18 cellular contexts compared by ENCODE assay signal in the genomic region with DNA sequence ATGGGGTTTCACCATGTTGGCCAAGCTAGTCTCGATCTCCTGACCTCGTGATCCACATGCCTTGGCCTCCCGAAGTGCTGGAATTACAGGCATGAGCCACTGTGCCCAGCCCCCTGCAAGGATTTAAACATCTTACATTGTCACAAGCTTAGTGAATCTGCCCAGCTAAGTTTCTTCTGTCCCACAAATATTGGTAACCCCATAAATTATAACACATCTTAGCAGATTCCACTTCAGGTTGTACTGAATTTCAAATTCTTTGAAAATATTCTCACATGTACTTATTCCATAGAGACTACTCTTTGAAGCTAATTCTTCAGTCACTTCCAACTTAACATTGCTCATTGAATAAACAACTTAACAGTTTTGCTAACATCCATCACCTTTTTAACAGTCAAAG. TPM values are rescaled to one million over a fixed set of nuclear protein-coding genes. Genes with fewer than 3 reads are reported as not detected.
A peak's percentile ranks its signal among the peaks of the same experiment; 100 is the strongest.
DNase-seq lines count a peak whose midpoint lies in the region; TF ChIP-seq lines count a peak whose summit lies in the region.
"Had no signal": no experiment of that assay in that cellular context is flagged by ENCODE, and none has a peak within 500 bp of the region (broad histone marks: within the 10 kb centered on the region; RNA-seq: fewer than 3 reads in every experiment).

No MANE protein-coding gene starts in this region.

- CTCF ChIA-PET in HEK293 (lab: Yijun Ruan, JAX), result interaction anchor here (0.6 kb wide), 1 partner anchor 779 kb away, joined by 4 read pairs; no protein-coding TSS in a partner anchor

- no peaks in the 10 kb centered on the region for H3K4me1 Mint-ChIP-seq in activated naive CD4-positive, alpha-beta T cell treated with anti-CD3 and anti-CD28 coated beads, Interleukin-2, amount 50 U/mL, for 24 hours
- peaks cover 5% of the 10 kb centered on the region for H3K4me1 Mint-ChIP-seq in endodermal cell
- H3K4me1 Mint-ChIP-seq: B cell had no signal

- no peaks in the 10 kb centered on the region for H3K9me3 ChIP-seq in HEK293 (ENCODE audit: control insufficient read depth, insufficient read depth, low read depth, low read length)
- H3K9me3 ChIP-seq in endodermal cell (ENCODE audit: control insufficient read depth, low read length), result peaks cover 10% of the 10 kb centered on the region

- no peak overlapping the region for H3K4me3 ChIP-seq in HEK293 (ENCODE audit: low read depth, low read length)
- no peak overlapping the region for H3K4me3 ChIP-seq in endodermal cell (ENCODE audit: low read length)
- H3K4me3 ChIP-seq: A549; BLaER1 treated with 17β-estradiol and CSF1 and Interleukin-3, amounts not matched to agents 10 nM and 100 nM had no signal

- no peak overlapping the region for H3K4me3 Mint-ChIP-seq in activated naive CD4-positive, alpha-beta T cell treated with anti-CD3 and anti-CD28 coated beads, Interleukin-2, amount 50 U/mL, for 24 hours
- no peak overlapping the region for H3K4me3 Mint-ChIP-seq in endodermal cell
- H3K4me3 Mint-ChIP-seq: B cell; CD4-positive, alpha-beta T cell; CD8-positive, alpha-beta T cell had no signal

- POLR2A ChIA-PET in HEK293 (lab: Yijun Ruan, JAX), result interaction anchor here (2.2 kb wide), 1 partner anchor 14 kb away, joined by 13 read pairs; a partner anchor contains a TSS

- DNase-seq in activated naive CD4-positive, alpha-beta T cell treated with Interleukin-2 at 50 U/mL for 16 hours, result no peak
- peak; percentile 23 for DNase-seq in endodermal cell
- no peak for DNase-seq in NCI-H2227 treated with DMSO at 0.1 percent for 48 hours (lab: John Stamatoyannopoulos, UW)
- no peak for DNase-seq in epidermal melanocyte (ENCODE audit: insufficient read length, low spot score)
- DNase-seq: AML-193; Caco-2; Calu3; CD4-positive, alpha-beta T cell; CD8-positive, alpha-beta T cell; DMS79 treated with DMSO at 0.1 percent for 48 hours; GF-D8 had no signal

- peak overlapping the region; percentile 23 for H3K27ac Mint-ChIP-seq in activated naive CD4-positive, alpha-beta T cell treated with anti-CD3 and anti-CD28 coated beads, Interleukin-2, amount 50 U/mL, for 24 hours
- H3K27ac Mint-ChIP-seq in endodermal cell, result no peak overlapping the region
- H3K27ac Mint-ChIP-seq: B cell; CD4-positive, alpha-beta T cell; CD8-positive, alpha-beta T cell had no signal

- peaks cover 4% of the 10 kb centered on the region for H3K36me3 Mint-ChIP-seq in activated naive CD4-positive, alpha-beta T cell treated with anti-CD3 and anti-CD28 coated beads, Interleukin-2, amount 50 U/mL, for 24 hours
- no peaks in the 10 kb centered on the region for H3K36me3 Mint-ChIP-seq in endodermal cell (ENCODE audit: low read depth)

- H3K9ac ChIP-seq in endodermal cell (ENCODE audit: extremely low read depth, low read length, poor library complexity, severe bottlenecking), result no peak overlapping the region
- H3K9ac ChIP-seq: BLaER1 treated with 17β-estradiol and CSF1 and Interleukin-3, amounts not matched to agents 10 nM and 100 nM had no signal

- H3K4me1 ChIP-seq in HEK293 (ENCODE audit: control insufficient read depth, insufficient read depth, low read length) (no peaks in the 10 kb centered on the region), endodermal cell (ENCODE audit: control insufficient read depth, insufficient read depth, low read length) (no peaks in the 10 kb centered on the region)
- H3K4me1 ChIP-seq: A549 had no signal

- no peaks in the 10 kb centered on the region for H3K27me3 Mint-ChIP-seq in activated naive CD4-positive, alpha-beta T cell treated with anti-CD3 and anti-CD28 coated beads, Interleukin-2, amount 50 U/mL, for 24 hours
- no peaks in the 10 kb centered on the region for H3K27me3 Mint-ChIP-seq in endodermal cell (ENCODE audit: insufficient read depth)
- H3K27me3 Mint-ChIP-seq: B cell had no signal

- H3K9me3 Mint-ChIP-seq in activated naive CD4-positive, alpha-beta T cell treated with anti-CD3 and anti-CD28 coated beads, Interleukin-2, amount 50 U/mL, for 24 hours, result no peaks in the 10 kb centered on the region
- peaks cover 41% of the 10 kb centered on the region for H3K9me3 Mint-ChIP-seq in endodermal cell

- H3K27me3 ChIP-seq in endodermal cell (ENCODE audit: control insufficient read depth, insufficient read depth, low read length, poor library complexity, severe bottlenecking), result no peaks in the 10 kb centered on the region
- H3K27me3 ChIP-seq: BLaER1 treated with 17β-estradiol and CSF1 and Interleukin-3, amounts not matched to agents 10 nM and 100 nM had no signal

- H3K36me3 ChIP-seq in HEK293 (ENCODE audit: control insufficient read depth in 2 of 2, insufficient read depth in 1 of 2, low read length in 2 of 2) (no peaks in the 10 kb centered on the region), endodermal cell (ENCODE audit: control insufficient read depth, insufficient read depth, low read length) (no peaks in the 10 kb centered on the region)
- H3K36me3 ChIP-seq: BLaER1 treated with 17β-estradiol and CSF1 and Interleukin-3, amounts not matched to agents 10 nM and 100 nM had no signal

- H3K27ac ChIP-seq in HEK293 (ENCODE audit: extremely low read depth, low read depth, low read length) (no peak overlapping the region), endodermal cell (ENCODE audit: low read depth, low read length) (no peak overlapping the region)
- H3K27ac ChIP-seq: 22Rv1; A549; BLaER1 treated with 17β-estradiol and CSF1 and Interleukin-3, amounts not matched to agents 10 nM and 100 nM; C4-2B had no signal

- TF ChIP-seq CTCF in HEK293 (tag by site-specific recombination; IDR thresholded peaks at IDR 0.05) (no peak), endodermal cell (conservative IDR thresholded peaks at IDR 0.05) (no peak)

- 93 to 94% methylated on average over 3 of the region's 3 CpGs for WGBS in endodermal cell (ENCODE audit: insufficient coverage in 1 of 2, insufficient read length in 1 of 2), 2 experiments

TF ChIP-seq in HEK293, 187 proteins besides CTCF, POLR2A, EP300 and RAD21:
- TF ChIP-seq, protein P1, sequence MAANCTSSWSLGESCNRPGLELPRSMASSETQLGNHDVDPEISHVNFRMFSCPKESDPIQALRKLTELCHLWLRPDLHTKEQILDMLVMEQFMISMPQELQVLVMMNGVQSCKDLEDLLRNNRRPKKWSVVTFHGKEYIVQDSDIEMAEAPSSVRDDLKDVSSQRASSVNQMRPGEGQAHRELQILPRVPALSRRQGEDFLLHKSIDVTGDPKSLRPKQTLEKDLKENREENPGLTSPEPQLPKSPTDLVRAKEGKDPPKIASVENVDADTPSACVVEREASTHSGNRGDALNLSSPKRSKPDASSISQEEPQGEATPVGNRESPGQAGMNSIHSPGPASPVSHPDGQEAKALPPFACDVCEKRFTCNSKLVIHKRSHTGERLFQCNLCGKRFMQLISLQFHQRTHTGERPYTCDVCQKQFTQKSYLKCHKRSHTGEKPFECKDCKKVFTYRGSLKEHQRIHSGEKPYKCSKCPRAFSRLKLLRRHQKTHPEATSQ (tag by site-specific recombination; IDR thresholded peaks at IDR 0.05), result no peak
- TF ChIP-seq ZNF510 (tag by site-specific recombination; IDR thresholded peaks at IDR 0.05; ENCODE audit: insufficient replicate concordance), result peak; percentile 99

RNA-seq across cellular contexts. Expression of a gene that starts 13.4 kb away (rescaled TPM):
- total RNA-seq in endodermal cell, result 100 to 1,000 TPM; 107 to 108 TPM
- 57.1 TPM for polyA plus RNA-seq in endodermal cell (2013, experiment 1 of 2)
- 64.4 TPM for polyA plus RNA-seq in endodermal cell (2013, experiment 2 of 2)

RNA-seq across cellular contexts. Expression of a gene that starts 49.5 kb away (rescaled TPM):
- total RNA-seq in endodermal cell, result 10 to 100 TPM; 35.1 to 36.6 TPM
- polyA plus RNA-seq in endodermal cell (2013, experiment 1 of 2), result 28.9 TPM
- 33.2 TPM for polyA plus RNA-seq in endodermal cell (2013, experiment 2 of 2)
